ENCODE assay signal across 23 cellular contexts in genomic region chr16:27265982-27266381, GRCh38. TPM values are rescaled to one million over a fixed set of nuclear protein-coding genes. Genes with fewer than 3 reads are reported as not detected.
DNase-seq lines count a peak whose midpoint lies in the region; ATAC-seq and TF ChIP-seq lines count a peak whose summit lies in the region.
"Had no signal": no experiment of that assay in that cellular context is flagged by ENCODE, and none has a peak within 500 bp of the region (broad histone marks: within the 10 kb centered on the region; RNA-seq: fewer than 3 reads in every experiment).

No MANE protein-coding gene starts in this region.

- ATAC-seq in activated CD4-positive, alpha-beta T cell treated with anti-CD3 and anti-CD28 coated beads for 36 hours: no peak
- no peak for ATAC-seq in CD4-positive, alpha-beta T cell (ENCODE audit: poor library complexity)
- ATAC-seq in activated B cell treated with CpG ODN at 0.5 μM for 24 hours (ENCODE audit: low read depth) (no peak), HG02840 (IDR thresholded peaks at IDR 0.05; ENCODE audit: low FRiP score, unreplicated experiment) (no peak)

- POLR2A ChIA-PET in activated CD4-positive, alpha-beta T cell treated with anti-CD3 and anti-CD28 coated beads for 36 hours (lab: Charles Lee): interaction anchor here (0.5 kb wide), 1 partner anchor 61 kb away, joined by 3 read pairs; no protein-coding TSS in a partner anchor
- POLR2A ChIA-PET in CD4-positive, alpha-beta T cell (lab: Charles Lee): interaction anchor here (0.9 to 1.7 kb wide), 4 partner anchors 12 to 35 kb away, joined by 3 to 6 read pairs (median 4); no protein-coding TSS in a partner anchor
- POLR2A ChIA-PET in activated B cell treated with CpG ODN at 0.5 μM for 24 hours (lab: Charles Lee): no interaction called here

- TF ChIP-seq POLR2A in esophagus muscularis mucosa (IDR thresholded peaks at IDR 0.05; ENCODE audit: low read depth): no peak

- intact Hi-C loops in activated CD4-positive, alpha-beta T cell treated with anti-CD3 and anti-CD28 coated beads for 36 hours (cut with DNase I, micrococcal nuclease): loop anchor here in 1 of 2 experiments (5.0 kb wide), 1 partner anchor 49 kb away; no protein-coding TSS in a partner anchor
- intact Hi-C loops in CD4-positive, alpha-beta T cell (cut with DNase I, micrococcal nuclease): no loop called here
- intact Hi-C loops in activated B cell treated with CpG ODN at 0.5 μM for 24 hours (cut with micrococcal nuclease): no loop called here
- intact Hi-C loops in esophagus muscularis mucosa (cut with DNase I): loop anchor here (5.0 kb wide), 1 partner anchor 46 kb away; the partner anchor contains the start of gene IL4R

- no peak overlapping the region for H3K4me3 Mint-ChIP-seq in activated CD4-positive, alpha-beta T cell treated with anti-CD3 and anti-CD28 coated beads for 36 hours
- H3K4me3 Mint-ChIP-seq in CD4-positive, alpha-beta T cell: peak overlapping the region; percentile 39
- H3K4me3 Mint-ChIP-seq in activated B cell treated with CpG ODN at 0.5 μM for 24 hours: peak overlapping the region; percentile 1

- peaks cover 9 to 47% (median 40%) of the 10 kb centered on the region in 4 donors for H3K4me1 ChIP-seq in esophagus muscularis mucosa

- H3K27ac Mint-ChIP-seq in activated CD4-positive, alpha-beta T cell treated with anti-CD3 and anti-CD28 coated beads for 36 hours: peak overlapping the region; percentile 1
- peak overlapping the region; percentile 51 for H3K27ac Mint-ChIP-seq in CD4-positive, alpha-beta T cell
- peak overlapping the region; percentile 18 for H3K27ac Mint-ChIP-seq in activated B cell treated with CpG ODN at 0.5 μM for 24 hours

- H3K27ac ChIP-seq in CD4-positive, alpha-beta T cell (ENCODE audit: low read depth, low read length): no peak overlapping the region
- no peak overlapping the region for H3K27ac ChIP-seq in esophagus muscularis mucosa (replicated peaks in 1 of 4)
- H3K27ac ChIP-seq: brain microvascular endothelial cell, KMS-11, ovary, right atrium auricular region, stomach had no signal

- CTCF ChIA-PET in activated CD4-positive, alpha-beta T cell treated with anti-CD3 and anti-CD28 coated beads for 36 hours (lab: Charles Lee): interaction anchor here (0.5 to 1.0 kb wide), 3 partner anchors 8 to 51 kb away, joined by 3 to 7 read pairs (median 4); no protein-coding TSS in a partner anchor
- CTCF ChIA-PET in CD4-positive, alpha-beta T cell (lab: Charles Lee): interaction anchor here (0.6 to 1.6 kb wide), 3 partner anchors 31 to 86 kb away, joined by 3 to 4 read pairs (median 3); no protein-coding TSS in a partner anchor
- CTCF ChIA-PET in activated B cell treated with CpG ODN at 0.5 μM for 24 hours (lab: Charles Lee): interaction anchor here (1.6 kb wide), 1 partner anchor 10 kb away, joined by 3 read pairs; no protein-coding TSS in a partner anchor

- no peak for TF ChIP-seq CTCF in CD4-positive, alpha-beta T cell (IDR thresholded peaks at IDR 0.05)
- TF ChIP-seq CTCF in activated B cell treated with CpG ODN at 0.5 μM for 24 hours (IDR thresholded peaks at IDR 0.05): no peak
- no peak for TF ChIP-seq CTCF in esophagus muscularis mucosa (IDR thresholded peaks at IDR 0.05)
- TF ChIP-seq CTCF in GM13977 (IDR thresholded peaks at IDR 0.05; ENCODE audit: extremely low read depth, insufficient read depth, missing control alignments): no peak

- no peaks in the 10 kb centered on the region for H3K36me3 ChIP-seq in esophagus muscularis mucosa
- H3K36me3 ChIP-seq: adrenal gland, brain microvascular endothelial cell, ovary, right atrium auricular region, stomach had no signal

- TF ChIP-seq EP300 in esophagus muscularis mucosa (IDR thresholded peaks at IDR 0.05): no peak

- 95% methylated on average over 1 of the region's 1 CpG for WGBS in esophagus muscularis mucosa

- peaks cover 68% of the 10 kb centered on the region for H3K4me1 Mint-ChIP-seq in activated CD4-positive, alpha-beta T cell treated with anti-CD3 and anti-CD28 coated beads for 36 hours
- peaks cover 78% of the 10 kb centered on the region for H3K4me1 Mint-ChIP-seq in CD4-positive, alpha-beta T cell (ENCODE audit: low read depth)
- H3K4me1 Mint-ChIP-seq in activated B cell treated with CpG ODN at 0.5 μM for 24 hours: peaks cover 76% of the 10 kb centered on the region

- H3K27me3 ChIP-seq in CD4-positive, alpha-beta T cell (ENCODE audit: control insufficient read depth, insufficient read depth, low read length): no peaks in the 10 kb centered on the region
- H3K27me3 ChIP-seq in esophagus muscularis mucosa: no peaks in the 10 kb centered on the region
- H3K27me3 ChIP-seq: adrenal gland, brain microvascular endothelial cell, ovary, right atrium auricular region, stomach had no signal

- no peak for DNase-seq in activated CD4-positive, alpha-beta T cell treated with anti-CD3 and anti-CD28 coated beads for 36 hours
- no peak for DNase-seq in activated CD4-positive, alpha-beta T cell treated with anti-CD3 and anti-CD28 coated beads for 48 hours
- DNase-seq in CD4-positive, alpha-beta T cell: no peak
- DNase-seq in activated B cell treated with CpG ODN at 0.5 μM for 24 hours (no peak), esophagus muscularis mucosa (ENCODE audit: extremely low spot score) (peak; percentile 37), NCI-H2196 (lab: John Stamatoyannopoulos, UW; ENCODE audit: unreplicated experiment) (no peak), GM13977 (ENCODE audit: low spot score) (no peak)
- DNase-seq: AML-193; brain microvascular endothelial cell; Caco-2; kidney glomerular epithelial cell; NCI-H1694; OCI-M1; ovary; SHP77; stimulated activated CD4-positive, alpha-beta T cell treated with anti-CD3 and anti-CD28 coated beads, Interleukin-4, amount 100 ng/mL, for 24 hours; stomach; trophoblast cell had no signal

- H3K27me3 Mint-ChIP-seq in activated CD4-positive, alpha-beta T cell treated with anti-CD3 and anti-CD28 coated beads for 36 hours: no peaks in the 10 kb centered on the region
- H3K27me3 Mint-ChIP-seq in CD4-positive, alpha-beta T cell: no peaks in the 10 kb centered on the region
- H3K27me3 Mint-ChIP-seq in activated B cell treated with CpG ODN at 0.5 μM for 24 hours: no peaks in the 10 kb centered on the region

- no peaks in the 10 kb centered on the region for H3K9me3 ChIP-seq in CD4-positive, alpha-beta T cell (ENCODE audit: control insufficient read depth, low read length)
- H3K9me3 ChIP-seq in esophagus muscularis mucosa: no peaks in the 10 kb centered on the region
- H3K9me3 ChIP-seq: adrenal gland, Caco-2, ovary, right atrium auricular region, stomach had no signal

- no peak overlapping the region for H3K4me3 ChIP-seq in esophagus muscularis mucosa
- H3K4me3 ChIP-seq: adrenal gland, lung, ovary, right atrium auricular region, stomach had no signal

- peaks cover 40% of the 10 kb centered on the region for H3K36me3 Mint-ChIP-seq in activated CD4-positive, alpha-beta T cell treated with anti-CD3 and anti-CD28 coated beads for 36 hours (ENCODE audit: low read depth)
- H3K36me3 Mint-ChIP-seq in CD4-positive, alpha-beta T cell (ENCODE audit: low read depth): peaks cover 12% of the 10 kb centered on the region
- peaks cover 20% of the 10 kb centered on the region for H3K36me3 Mint-ChIP-seq in activated B cell treated with CpG ODN at 0.5 μM for 24 hours (ENCODE audit: low read depth)

- in situ Hi-C loops in GM13977 (cut with MboI; ENCODE audit: low pct_unique_long_range_greater_than_20kb, low sequenced_read_pairs, unreplicated experiment): no loop called here

- H3K9me3 Mint-ChIP-seq in activated CD4-positive, alpha-beta T cell treated with anti-CD3 and anti-CD28 coated beads for 36 hours (ENCODE audit: low read depth): no peaks in the 10 kb centered on the region
- no peaks in the 10 kb centered on the region for H3K9me3 Mint-ChIP-seq in CD4-positive, alpha-beta T cell
- peaks cover 2% of the 10 kb centered on the region for H3K9me3 Mint-ChIP-seq in activated B cell treated with CpG ODN at 0.5 μM for 24 hours

RNA-seq across cellular contexts. Expression of gene NSMCE1, which starts 2.6 kb away (rescaled TPM):
- 100 to 1,000 TPM; 110 to 127 TPM for total RNA-seq in activated CD4-positive, alpha-beta T cell treated with anti-CD3 and anti-CD28 coated beads for 36 hours
- total RNA-seq in CD4-positive, alpha-beta T cell: 10 to 100 TPM; 31.9 to 33.9 TPM
- total RNA-seq in activated B cell treated with CpG ODN at 0.5 μM for 24 hours (61.0 and 68.3 TPM in 2 replicates), esophagus muscularis mucosa (10 to 100 TPM; 49.7 to 68.8 (median 64.0) TPM)

RNA-seq across cellular contexts. Expression of gene IL4R, which starts 47.8 kb away (rescaled TPM):
- total RNA-seq in activated CD4-positive, alpha-beta T cell treated with anti-CD3 and anti-CD28 coated beads for 36 hours: 100 to 1,000 TPM; 185 to 229 TPM
- total RNA-seq in CD4-positive, alpha-beta T cell: 100 to 1,000 TPM; 145 to 147 TPM
- 176 and 202 TPM in 2 replicates for total RNA-seq in activated B cell treated with CpG ODN at 0.5 μM for 24 hours
- total RNA-seq in esophagus muscularis mucosa: 100 to 1,000 TPM in 3 of 4 donors, 10 to 100 TPM in 1; 72.7 to 167 (median 116) TPM

Comparison
In these comparisons a context has a peak if more than half of its experiments do, and no peak if none do; other contexts are left out.
1. H3K27ac Mint-ChIP-seq: peak in every context shown above with its lines; median percentile 51 in CD4-positive, alpha-beta T cell; 18 in activated B cell treated with CpG ODN at 0.5 μM for 24 hours; 1 in activated CD4-positive, alpha-beta T cell treated with anti-CD3 and anti-CD28 coated beads for 36 hours.